8 cellular contexts compared by ENCODE assay signal in genomic region chr1:17212487-17213121, GRCh38. TPM values are rescaled to one million over a fixed set of nuclear protein-coding genes. Genes with fewer than 3 reads are reported as not detected.
DNase-seq lines count a peak whose midpoint lies in the region; ATAC-seq and TF ChIP-seq lines count a peak whose summit lies in the region.

No MANE protein-coding gene starts in this region.

- H3K4me3 ChIP-seq in astrocyte of the cerebellum (ENCODE audit: low read depth, low read length) (no peak overlapping the region), tibial artery (no peak overlapping the region)

- TF ChIP-seq CTCF in astrocyte of the cerebellum (IDR thresholded peaks at IDR 0.05; ENCODE audit: low read depth, low read length, missing control alignments) (no peak), nephron (IDR thresholded peaks at IDR 0.05; ENCODE audit: unreplicated experiment in 3 of 3) (no peak), tibial artery (IDR thresholded peaks at IDR 0.05) (no peak)

- H3K27ac Mint-ChIP-seq in T-cell: no peak overlapping the region
- peak overlapping the region; percentile 86 to 93 (median 89) for H3K27ac Mint-ChIP-seq in nephron

- peaks cover 23 to 56% of the 10 kb centered on the region in 2 donors for H3K27me3 Mint-ChIP-seq in T-cell
- peaks cover 5% of the 10 kb centered on the region for H3K27me3 Mint-ChIP-seq in nephron (ENCODE audit: low read depth)

- H3K27me3 ChIP-seq in tibial artery: peaks cover 0 to 50% of the 10 kb centered on the region in 2 donors

- POLR2A ChIA-PET in T-cell (lab: Charles Lee): no interaction called here

- DNase-seq in activated CD4-positive, CD25-positive, alpha-beta regulatory T cell treated with anti-CD3 and anti-CD28 coated beads, Interleukin-2, amount 50 U/mL, for 16 hours (ENCODE audit: low read depth, low spot score): peak; percentile 3
- DNase-seq in T-cell (peak; percentile 42 to 84 (median 73)), astrocyte of the cerebellum (ENCODE audit: low read depth) (peak; percentile 19), tibial artery (no peak)

- H3K9me3 ChIP-seq in tibial artery: no peaks in the 10 kb centered on the region

- no peaks in the 10 kb centered on the region for H3K36me3 ChIP-seq in tibial artery

- H3K4me1 Mint-ChIP-seq in T-cell (peaks cover 32 to 58% (median 53%) of the 10 kb centered on the region in 3 donors), nephron (peaks cover 28% of the 10 kb centered on the region)

- CTCF ChIA-PET in T-cell (lab: Charles Lee): no interaction called here

- in situ Hi-C loops in astrocyte of the cerebellum (cut with HindIII; ENCODE audit: low sequenced_read_pairs): no loop called here

- intact Hi-C loops in tibial artery (cut with DNase I; ENCODE audit: low total_unique reads): no loop called here

- no peak for ATAC-seq in activated CD4-positive, CD25-positive, alpha-beta regulatory T cell treated with anti-CD3 and anti-CD28 coated beads, Interleukin-2, amount 50 U/mL, for 24 hours
- ATAC-seq in T-cell (replicated peaks in 1 of 4) (peak; percentile 78 to 97 (median 81)), GM21717 (IDR thresholded peaks at IDR 0.05; ENCODE audit: unreplicated experiment) (no peak), HG03108 (IDR thresholded peaks at IDR 0.05; ENCODE audit: unreplicated experiment) (no peak)

- H3K36me3 Mint-ChIP-seq in T-cell (no peaks in the 10 kb centered on the region), nephron (ENCODE audit: low read depth) (no peaks in the 10 kb centered on the region)

- H3K4me3 Mint-ChIP-seq in T-cell: peak overlapping the region in 2 of 3 donors; percentile 38 to 75
- peak overlapping the region; percentile 26 to 55 (median 28) for H3K4me3 Mint-ChIP-seq in nephron

- H3K4me1 ChIP-seq in tibial artery: peaks cover 0 to 11% (median 0%) of the 10 kb centered on the region in 4 donors

- no peaks in the 10 kb centered on the region for H3K9me3 Mint-ChIP-seq in T-cell
- H3K9me3 Mint-ChIP-seq in nephron: no peaks in the 10 kb centered on the region

- no peak overlapping the region for H3K27ac ChIP-seq in tibial artery

RNA-seq across cellular contexts. Expression of gene PADI1, which starts 7.7 kb away (rescaled TPM):
- not detected for total RNA-seq in T-cell

RNA-seq across cellular contexts. Expression of gene PADI3, which starts 36.3 kb away (rescaled TPM):
- not detected for total RNA-seq in T-cell

Comparison
In these comparisons a context has a peak if more than half of its experiments do, and no peak if none do; other contexts are left out.
1. DNase-seq: peak in activated CD4-positive, CD25-positive, alpha-beta regulatory T cell treated with anti-CD3 and anti-CD28 coated beads, Interleukin-2, amount 50 U/mL, for 16 hours (single experiment), T-cell (34 of 34) and astrocyte of the cerebellum (single experiment); none in tibial artery (0 of 2).
2. ATAC-seq: peak in T-cell (4 of 4); none in activated CD4-positive, CD25-positive, alpha-beta regulatory T cell treated with anti-CD3 and anti-CD28 coated beads, Interleukin-2, amount 50 U/mL, for 24 hours (0 of 2), GM21717 (single experiment) and HG03108 (single experiment).
3. H3K27ac Mint-ChIP-seq: peak in nephron (3 of 3); none in T-cell (0 of 2).